In the genomic region with DNA sequence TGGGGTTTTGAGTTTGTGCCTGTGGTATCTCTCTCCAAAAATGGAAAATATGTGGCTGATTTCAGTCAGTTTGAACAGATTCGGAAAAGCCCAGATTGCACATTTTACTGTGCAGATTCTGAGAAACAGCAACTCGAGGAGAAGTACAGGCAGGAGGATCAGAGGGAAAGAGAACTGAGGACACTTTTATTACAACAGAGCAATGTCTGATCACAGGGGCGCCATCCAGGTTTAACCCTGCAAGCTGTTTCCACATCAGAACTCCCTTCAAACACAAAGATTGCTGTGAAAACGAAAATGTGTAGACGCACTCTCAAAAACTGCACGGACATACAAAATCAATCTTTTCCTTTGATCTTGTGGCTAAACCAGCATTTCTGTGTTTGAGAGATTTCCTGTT, we compare ENCODE assay signal across 17 cellular contexts. TPM values are rescaled to one million over a fixed set of nuclear protein-coding genes. Genes with fewer than 3 reads are reported as not detected.
DNase-seq lines count a peak whose midpoint lies in the region; ATAC-seq and TF ChIP-seq lines count a peak whose summit lies in the region.
"Had no signal": no experiment of that assay in that cellular context is flagged by ENCODE, and none has a peak within 500 bp of the region (broad histone marks: within the 10 kb centered on the region; RNA-seq: fewer than 3 reads in every experiment).

No MANE protein-coding gene starts in this region.

- peak overlapping the region; percentile 30 for H3K27ac Mint-ChIP-seq in activated CD8-positive, alpha-beta T cell treated with anti-CD3 and anti-CD28 coated beads for 36 hours
- no peak overlapping the region for H3K27ac Mint-ChIP-seq in activated CD8-positive, alpha-beta T cell treated with anti-CD3 and anti-CD28 coated beads, Interleukin-2, amount 10 ng/mL, durations not matched to agents 7 days and 5 days
- H3K27ac Mint-ChIP-seq in HFFc6, result peak overlapping the region; percentile 31; the same call in 1 of the 2 replicates
- H3K27ac Mint-ChIP-seq in neural crest cell (ENCODE audit: unreplicated experiment), result peak overlapping the region; percentile 27
- H3K27ac Mint-ChIP-seq: memory B cell, nephron progenitor cell had no signal

- no peak for DNase-seq in activated CD8-positive, alpha-beta T cell treated with anti-CD3 and anti-CD28 coated beads for 36 hours
- no peak for DNase-seq in activated CD8-positive, alpha-beta T cell treated with anti-CD3 and anti-CD28 coated beads, Interleukin-2, amount 10 ng/mL, durations not matched to agents 7 days and 5 days
- DNase-seq in HFFc6 (no peak), choroid plexus epithelial cell (ENCODE audit: low read depth) (peak; percentile 35), neural crest cell (ENCODE audit: low read depth, low spot score) (no peak), SHP77 (lab: John Stamatoyannopoulos, UW) (no peak)
- no peak for DNase-seq in stimulated activated CD4-positive, alpha-beta T cell treated with anti-CD3 and anti-CD28 coated beads, Interleukin-4, amount 100 ng/mL, for 24 hours
- DNase-seq: activated effector memory CD4-positive, alpha-beta T cell treated with anti-CD3 and anti-CD28 coated beads, Interleukin-2, amount 50 U/mL, for 16 hours; brain microvascular endothelial cell; Caco-2; NCI-H1417 treated with DMSO at 0.1 percent for 48 hours; nephron progenitor cell; Peyer's patch; stomach had no signal

- H3K27me3 Mint-ChIP-seq in activated CD8-positive, alpha-beta T cell treated with anti-CD3 and anti-CD28 coated beads for 36 hours, result no peaks in the 10 kb centered on the region
- peaks cover 2% of the 10 kb centered on the region for H3K27me3 Mint-ChIP-seq in activated CD8-positive, alpha-beta T cell treated with anti-CD3 and anti-CD28 coated beads, Interleukin-2, amount 10 ng/mL, durations not matched to agents 7 days and 5 days (ENCODE audit: low read depth)
- H3K27me3 Mint-ChIP-seq in HFFc6 (ENCODE audit: insufficient read depth), result no peaks in the 10 kb centered on the region
- no peaks in the 10 kb centered on the region for H3K27me3 Mint-ChIP-seq in neural crest cell (ENCODE audit: low read depth)

- POLR2A ChIA-PET in activated CD8-positive, alpha-beta T cell treated with anti-CD3 and anti-CD28 coated beads for 36 hours (lab: Charles Lee), result no interaction called here
- POLR2A ChIA-PET in activated CD8-positive, alpha-beta T cell treated with anti-CD3 and anti-CD28 coated beads, Interleukin-2, amount 10 ng/mL, durations not matched to agents 7 days and 5 days (lab: Charles Lee), result interaction anchor here (0.6 kb wide), 1 partner anchor 58 kb away, joined by 3 read pairs; no protein-coding TSS in a partner anchor

- no peak overlapping the region for H3K4me3 ChIP-seq in choroid plexus epithelial cell (ENCODE audit: low read depth, low read length)
- H3K4me3 ChIP-seq: Peyer's patch, stomach had no signal

- intact Hi-C loops in activated CD8-positive, alpha-beta T cell treated with anti-CD3 and anti-CD28 coated beads for 36 hours (cut with micrococcal nuclease), result no loop called here

- peak; percentile 37 for ATAC-seq in activated CD8-positive, alpha-beta T cell treated with anti-CD3 and anti-CD28 coated beads for 36 hours
- ATAC-seq in activated CD8-positive, alpha-beta T cell treated with anti-CD3 and anti-CD28 coated beads, Interleukin-2, amount 10 ng/mL, durations not matched to agents 7 days and 5 days, result no peak
- no peak for ATAC-seq in GM19023 (IDR thresholded peaks at IDR 0.05; ENCODE audit: unreplicated experiment)
- ATAC-seq: HCT116 had no signal

- CTCF ChIA-PET in activated CD8-positive, alpha-beta T cell treated with anti-CD3 and anti-CD28 coated beads for 36 hours (lab: Charles Lee), result no interaction called here
- CTCF ChIA-PET in activated CD8-positive, alpha-beta T cell treated with anti-CD3 and anti-CD28 coated beads, Interleukin-2, amount 10 ng/mL, durations not matched to agents 7 days and 5 days (lab: Charles Lee), result no interaction called here

- no peak for TF ChIP-seq CTCF in activated CD8-positive, alpha-beta T cell treated with anti-CD3 and anti-CD28 coated beads for 36 hours (IDR thresholded peaks at IDR 0.05)
- no peak for TF ChIP-seq CTCF in HFFc6 (IDR thresholded peaks at IDR 0.05)
- TF ChIP-seq CTCF in choroid plexus epithelial cell (conservative IDR thresholded peaks at IDR 0.05; ENCODE audit: low read depth, low read length), result no peak
- TF ChIP-seq CTCF in neural crest cell (conservative IDR thresholded peaks at IDR 0.05), result no peak

- H3K4me3 Mint-ChIP-seq in activated CD8-positive, alpha-beta T cell treated with anti-CD3 and anti-CD28 coated beads for 36 hours, result peak overlapping the region; percentile 32
- H3K4me3 Mint-ChIP-seq in activated CD8-positive, alpha-beta T cell treated with anti-CD3 and anti-CD28 coated beads, Interleukin-2, amount 10 ng/mL, durations not matched to agents 7 days and 5 days, result no peak overlapping the region
- no peak overlapping the region for H3K4me3 Mint-ChIP-seq in HFFc6
- H3K4me3 Mint-ChIP-seq in neural crest cell, result no peak overlapping the region
- H3K4me3 Mint-ChIP-seq: memory B cell, nephron progenitor cell had no signal

- H3K4me1 Mint-ChIP-seq in activated CD8-positive, alpha-beta T cell treated with anti-CD3 and anti-CD28 coated beads for 36 hours (ENCODE audit: low read depth), result peaks cover 24% of the 10 kb centered on the region
- H3K4me1 Mint-ChIP-seq in activated CD8-positive, alpha-beta T cell treated with anti-CD3 and anti-CD28 coated beads, Interleukin-2, amount 10 ng/mL, durations not matched to agents 7 days and 5 days (ENCODE audit: low read depth), result peaks cover 18% of the 10 kb centered on the region
- H3K4me1 Mint-ChIP-seq in HFFc6 (ENCODE audit: low read depth) (peaks cover 91% of the 10 kb centered on the region), neural crest cell (peaks cover 50% of the 10 kb centered on the region)
- H3K4me1 Mint-ChIP-seq: memory B cell had no signal

- no peaks in the 10 kb centered on the region for H3K36me3 Mint-ChIP-seq in activated CD8-positive, alpha-beta T cell treated with anti-CD3 and anti-CD28 coated beads for 36 hours (ENCODE audit: low read depth)
- H3K36me3 Mint-ChIP-seq in activated CD8-positive, alpha-beta T cell treated with anti-CD3 and anti-CD28 coated beads, Interleukin-2, amount 10 ng/mL, durations not matched to agents 7 days and 5 days (ENCODE audit: low read depth), result no peaks in the 10 kb centered on the region
- peaks cover 9% of the 10 kb centered on the region; the same call in 1 of the 2 replicates for H3K36me3 Mint-ChIP-seq in HFFc6 (ENCODE audit: low read depth)
- no peaks in the 10 kb centered on the region for H3K36me3 Mint-ChIP-seq in neural crest cell (ENCODE audit: low read depth)
- H3K36me3 Mint-ChIP-seq: memory B cell had no signal

- no peaks in the 10 kb centered on the region for H3K9me3 Mint-ChIP-seq in activated CD8-positive, alpha-beta T cell treated with anti-CD3 and anti-CD28 coated beads for 36 hours
- H3K9me3 Mint-ChIP-seq in activated CD8-positive, alpha-beta T cell treated with anti-CD3 and anti-CD28 coated beads, Interleukin-2, amount 10 ng/mL, durations not matched to agents 7 days and 5 days (ENCODE audit: insufficient read depth), result no peaks in the 10 kb centered on the region
- H3K9me3 Mint-ChIP-seq in HFFc6 (no peaks in the 10 kb centered on the region), neural crest cell (peaks cover 2% of the 10 kb centered on the region)
- H3K9me3 Mint-ChIP-seq: nephron progenitor cell had no signal

RNA-seq across cellular contexts. Expression of gene KCNJ15, which starts 43.4 kb away (rescaled TPM):
- under 1 TPM in 1 of 2 experiments, not detected in 1; 0.43 TPM for total RNA-seq in activated CD8-positive, alpha-beta T cell treated with anti-CD3 and anti-CD28 coated beads for 36 hours
- not detected for total RNA-seq in activated CD8-positive, alpha-beta T cell treated with anti-CD3 and anti-CD28 coated beads, Interleukin-2, amount 10 ng/mL, durations not matched to agents 7 days and 5 days
- 1 to 10 TPM in 1 of 6 experiments, under 1 TPM in 5; 0.33 to 1.2 (median 0.50) TPM for total RNA-seq in HFFc6 (2021; fragmentation: NEBNext Ultra II Directional; extraction: Animal tissue kit (Norgen Biotek cat#: 25700))
- total RNA-seq in neural crest cell, result 0.23 and 0.40 TPM in 2 replicates
- total RNA-seq: Caco-2 had no signal
